In genomic region chr1:93908394-93909145, GRCh38 we compare ENCODE assay signal across 8 cellular contexts. TPM values are rescaled to one million over a fixed set of nuclear protein-coding genes. Genes with fewer than 3 reads are reported as not detected.
DNase-seq lines count a peak whose midpoint lies in the region; ATAC-seq lines count a peak whose summit lies in the region.

No MANE protein-coding gene starts in this region.

- no peaks in the 10 kb centered on the region for H3K27me3 ChIP-seq in neuron (ENCODE audit: insufficient read depth, low read length)

- peaks cover 7% of the 10 kb centered on the region for H3K4me1 ChIP-seq in neuron (ENCODE audit: insufficient read depth, low read length)

- H3K27ac ChIP-seq in substantia nigra (ENCODE audit: low read depth, low read length, poor library complexity, severe bottlenecking): peak overlapping the region; percentile 61

- peak overlapping the region; percentile 55 for H3K4me3 ChIP-seq in neuron (ENCODE audit: low read length)

- H3K9me3 ChIP-seq in neuron (ENCODE audit: low read length): no peaks in the 10 kb centered on the region

- H3K36me3 ChIP-seq in neuron (ENCODE audit: insufficient read depth, low read length): no peaks in the 10 kb centered on the region

- ATAC-seq in HG02759 (IDR thresholded peaks at IDR 0.05; ENCODE audit: unreplicated experiment): peak; percentile 45

- peak; percentile 2 for DNase-seq in NCI-H2171 treated with DMSO at 0.1 percent for 48 hours (lab: John Stamatoyannopoulos, UW)
- no peak for DNase-seq in NCI-H2171 (lab: John Stamatoyannopoulos, UW)
- DNase-seq in NCI-H460 (ENCODE audit: extremely low read depth, low read depth): peak; percentile 14
- peak; percentile 44 for DNase-seq in activated T-cell treated with anti-CD3 and anti-CD28 coated beads for 48 hours (ENCODE audit: low read depth)
- peak; percentile 6 for DNase-seq in fibroblast of peridontal ligament (ENCODE audit: extremely low read depth)
- DNase-seq in substantia nigra (lab: John Stamatoyannopoulos, UW): peak in 22 of 49 donors; percentile 3 to 57 (median 24)

- H2AFZ ChIP-seq in neuron (ENCODE audit: low read depth, low read length): peak overlapping the region; percentile 91

RNA-seq across cellular contexts. Expression of gene GCLM, which starts 0.7 kb away (rescaled TPM):
- 89.8 and 95.4 TPM in 2 replicates for total RNA-seq in NCI-H460 (2014; rRNA removed; shearing (Covaris generic))
- 45.1 and 57.1 TPM in 2 replicates for polyA plus RNA-seq in NCI-H460 (2014; cell fraction: nucleus; rRNA removed)

RNA-seq across cellular contexts. Expression of gene DNTTIP2, which starts 29.6 kb away (rescaled TPM):
- 57.7 and 61.2 TPM in 2 replicates for total RNA-seq in NCI-H460 (2014; rRNA removed; shearing (Covaris generic))
- 25.3 and 34.6 TPM in 2 replicates for polyA plus RNA-seq in NCI-H460 (2014; cell fraction: nucleus; rRNA removed)
